In the genomic region with DNA sequence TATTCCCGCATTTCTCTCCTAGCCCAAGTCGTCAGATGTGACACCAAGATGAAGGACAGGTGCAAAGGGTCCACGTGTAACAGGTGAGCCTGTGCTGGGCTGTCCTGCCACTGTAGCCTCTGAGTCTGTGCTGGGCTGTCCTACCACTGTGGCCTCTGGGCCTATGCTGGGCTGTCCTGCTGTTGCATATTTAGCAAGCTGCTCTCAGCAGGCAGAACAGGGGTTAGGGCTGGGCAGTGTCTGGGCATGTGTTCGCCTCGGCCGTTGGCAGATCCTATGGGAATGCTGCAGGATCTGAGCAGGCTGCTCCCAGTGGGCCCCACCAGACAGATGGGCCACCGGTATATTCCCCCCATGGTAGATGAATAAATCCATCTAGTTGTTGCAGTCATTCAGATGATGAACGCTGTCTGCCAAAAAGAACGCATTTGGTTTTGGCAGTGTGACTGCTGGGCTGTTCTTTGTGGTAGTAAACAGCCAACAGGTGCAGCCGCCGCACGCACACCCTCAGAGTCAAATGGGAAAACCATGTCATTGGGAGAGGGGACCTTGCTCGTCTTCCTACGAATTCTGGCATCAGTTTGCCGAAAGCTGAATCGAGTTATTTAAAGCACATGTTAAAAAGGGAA, we compare ENCODE assay signal across 1 cellular context.
TF ChIP-seq lines count a peak whose summit lies in the region.

No MANE protein-coding gene starts in this region.

TF ChIP-seq in WTC11, 78 proteins besides CTCF, POLR2A, EP300 and RAD21 (continued from another document):
- TF ChIP-seq ZNF219 (CRISPR knock-in tag; IDR thresholded peaks at IDR 0.05; ENCODE audit: borderline replicate concordance), result no peak
- no peak for TF ChIP-seq CREB1 (CRISPR knock-in tag; IDR thresholded peaks at IDR 0.05)
- TF ChIP-seq ZNF423 (CRISPR knock-in tag; IDR thresholded peaks at IDR 0.05), result no peak
- TF ChIP-seq ZNF317 (CRISPR knock-in tag; IDR thresholded peaks at IDR 0.05; ENCODE audit: borderline replicate concordance, low read depth), result no peak
- TF ChIP-seq ZBTB21 (CRISPR knock-in tag; IDR thresholded peaks at IDR 0.05; ENCODE audit: borderline replicate concordance), result no peak
- TF ChIP-seq CBFB (CRISPR knock-in tag; IDR thresholded peaks at IDR 0.05; ENCODE audit: low read depth), result no peak
- TF ChIP-seq ESRRA (CRISPR knock-in tag; IDR thresholded peaks at IDR 0.05; ENCODE audit: borderline replicate concordance), result no peak
- no peak for TF ChIP-seq HMGA2 (CRISPR knock-in tag; IDR thresholded peaks at IDR 0.05)
- no peak for TF ChIP-seq NR2C2 (CRISPR knock-in tag; IDR thresholded peaks at IDR 0.05)
- TF ChIP-seq ZNF671 (CRISPR knock-in tag; IDR thresholded peaks at IDR 0.05), result no peak
- TF ChIP-seq, protein P1, sequence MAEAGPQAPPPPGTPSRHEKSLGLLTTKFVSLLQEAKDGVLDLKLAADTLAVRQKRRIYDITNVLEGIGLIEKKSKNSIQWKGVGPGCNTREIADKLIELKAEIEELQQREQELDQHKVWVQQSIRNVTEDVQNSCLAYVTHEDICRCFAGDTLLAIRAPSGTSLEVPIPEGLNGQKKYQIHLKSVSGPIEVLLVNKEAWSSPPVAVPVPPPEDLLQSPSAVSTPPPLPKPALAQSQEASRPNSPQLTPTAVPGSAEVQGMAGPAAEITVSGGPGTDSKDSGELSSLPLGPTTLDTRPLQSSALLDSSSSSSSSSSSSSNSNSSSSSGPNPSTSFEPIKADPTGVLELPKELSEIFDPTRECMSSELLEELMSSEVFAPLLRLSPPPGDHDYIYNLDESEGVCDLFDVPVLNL (CRISPR knock-in tag; IDR thresholded peaks at IDR 0.05; ENCODE audit: borderline replicate concordance, low read depth), result no peak
- no peak for TF ChIP-seq ZNF263 (CRISPR knock-in tag; IDR thresholded peaks at IDR 0.05; ENCODE audit: low read depth)
- no peak for TF ChIP-seq JAZF1 (CRISPR knock-in tag; IDR thresholded peaks at IDR 0.05)
- TF ChIP-seq ZNF138 (CRISPR knock-in tag; conservative IDR thresholded peaks at IDR 0.05), result no peak
- TF ChIP-seq, protein P2, sequence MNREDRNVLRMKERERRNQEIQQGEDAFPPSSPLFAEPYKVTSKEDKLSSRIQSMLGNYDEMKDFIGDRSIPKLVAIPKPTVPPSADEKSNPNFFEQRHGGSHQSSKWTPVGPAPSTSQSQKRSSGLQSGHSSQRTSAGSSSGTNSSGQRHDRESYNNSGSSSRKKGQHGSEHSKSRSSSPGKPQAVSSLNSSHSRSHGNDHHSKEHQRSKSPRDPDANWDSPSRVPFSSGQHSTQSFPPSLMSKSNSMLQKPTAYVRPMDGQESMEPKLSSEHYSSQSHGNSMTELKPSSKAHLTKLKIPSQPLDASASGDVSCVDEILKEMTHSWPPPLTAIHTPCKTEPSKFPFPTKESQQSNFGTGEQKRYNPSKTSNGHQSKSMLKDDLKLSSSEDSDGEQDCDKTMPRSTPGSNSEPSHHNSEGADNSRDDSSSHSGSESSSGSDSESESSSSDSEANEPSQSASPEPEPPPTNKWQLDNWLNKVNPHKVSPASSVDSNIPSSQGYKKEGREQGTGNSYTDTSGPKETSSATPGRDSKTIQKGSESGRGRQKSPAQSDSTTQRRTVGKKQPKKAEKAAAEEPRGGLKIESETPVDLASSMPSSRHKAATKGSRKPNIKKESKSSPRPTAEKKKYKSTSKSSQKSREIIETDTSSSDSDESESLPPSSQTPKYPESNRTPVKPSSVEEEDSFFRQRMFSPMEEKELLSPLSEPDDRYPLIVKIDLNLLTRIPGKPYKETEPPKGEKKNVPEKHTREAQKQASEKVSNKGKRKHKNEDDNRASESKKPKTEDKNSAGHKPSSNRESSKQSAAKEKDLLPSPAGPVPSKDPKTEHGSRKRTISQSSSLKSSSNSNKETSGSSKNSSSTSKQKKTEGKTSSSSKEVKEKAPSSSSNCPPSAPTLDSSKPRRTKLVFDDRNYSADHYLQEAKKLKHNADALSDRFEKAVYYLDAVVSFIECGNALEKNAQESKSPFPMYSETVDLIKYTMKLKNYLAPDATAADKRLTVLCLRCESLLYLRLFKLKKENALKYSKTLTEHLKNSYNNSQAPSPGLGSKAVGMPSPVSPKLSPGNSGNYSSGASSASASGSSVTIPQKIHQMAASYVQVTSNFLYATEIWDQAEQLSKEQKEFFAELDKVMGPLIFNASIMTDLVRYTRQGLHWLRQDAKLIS (CRISPR knock-in tag; IDR thresholded peaks at IDR 0.05; ENCODE audit: borderline replicate concordance), result no peak
- TF ChIP-seq NFATC4 (CRISPR knock-in tag; IDR thresholded peaks at IDR 0.05), result no peak
